Comparison of ENCODE assay signal across 34 cellular contexts in the genomic region with DNA sequence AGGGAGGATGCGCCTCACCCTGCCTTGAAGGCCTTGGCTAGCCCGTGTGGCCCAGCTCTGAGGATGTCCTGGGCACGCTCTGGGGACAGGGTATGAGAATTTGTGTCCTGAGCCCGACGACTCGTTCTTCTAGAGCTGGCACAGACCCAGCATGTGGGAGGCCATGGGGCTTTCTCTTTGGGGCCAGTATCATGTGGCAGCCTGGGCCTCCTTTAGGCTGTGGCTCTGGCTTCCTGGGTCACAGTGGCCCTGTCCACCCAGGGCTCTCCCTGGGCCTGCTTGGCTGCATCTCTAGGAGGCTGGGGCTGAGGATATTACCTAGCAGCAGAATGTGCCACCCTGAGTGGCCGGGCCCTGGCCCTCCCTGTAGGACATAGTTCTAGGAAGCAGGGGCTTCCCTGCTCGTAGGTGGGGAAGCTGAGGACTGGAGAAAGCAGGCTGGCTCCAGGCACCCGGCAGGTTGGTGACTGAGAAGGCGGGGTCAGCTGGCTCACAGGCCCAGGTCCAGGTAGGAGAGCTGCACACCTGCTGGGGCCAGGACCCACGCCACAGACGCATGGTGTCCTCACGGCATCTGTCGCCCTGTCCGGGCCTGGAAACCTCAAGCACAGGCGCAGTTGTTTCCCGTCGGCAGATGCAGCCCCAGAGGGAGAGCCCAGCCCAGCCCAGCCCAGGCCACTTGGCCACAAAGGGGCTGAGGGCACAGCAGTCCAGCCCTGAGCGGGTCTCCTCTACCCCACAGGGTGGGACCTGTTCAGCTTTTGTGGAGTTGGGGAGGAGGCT. TPM values are rescaled to one million over a fixed set of nuclear protein-coding genes. Genes with fewer than 3 reads are reported as not detected.
"Had no signal": no experiment of that assay in that cellular context is flagged by ENCODE, and none has a peak within 500 bp of the region (broad histone marks: within the 10 kb centered on the region; RNA-seq: fewer than 3 reads in every experiment).

No MANE protein-coding gene starts in this region.

- H3K27ac Mint-ChIP-seq: activated CD4-positive, alpha-beta T cell treated with anti-CD3 and anti-CD28 coated beads for 36 hours; activated CD4-positive, alpha-beta T cell treated with anti-CD3 and anti-CD28 coated beads, Interleukin-2, amount 10 ng/mL, durations not matched to agents 7 days and 5 days; activated CD8-positive, alpha-beta T cell treated with anti-CD3 and anti-CD28 coated beads, Interleukin-2, amount 10 ng/mL, durations not matched to agents 7 days and 5 days; activated naive CD4-positive, alpha-beta T cell treated with anti-CD3 and anti-CD28 coated beads, Interleukin-2, amount 50 U/mL, for 24 hours; activated naive CD8-positive, alpha-beta T cell treated with anti-CD3 and anti-CD28 coated beads, Interleukin-2, amount 10 ng/mL, durations not matched to agents 7 days and 5 days; activated T-cell treated with anti-CD3 and anti-CD28 coated beads, Interleukin-2, amount 50 U/mL, for 24 hours; activated T-helper 2 cell treated with anti-CD3 and anti-CD28 coated beads, Interferon-gamma antibody, Interleukin-2, Interleukin-4, amounts not matched to agents 10 μg/mL and 5 μg/mL and 100 μg/mL, durations not matched to agents 14 hours and 24 hours and 36 hours; brain had no signal

- H3K4me1 Mint-ChIP-seq: activated CD4-positive, alpha-beta T cell treated with anti-CD3 and anti-CD28 coated beads, Interleukin-2, amount 10 ng/mL, durations not matched to agents 7 days and 5 days; activated naive CD4-positive, alpha-beta T cell treated with anti-CD3 and anti-CD28 coated beads, Interleukin-2, amount 50 U/mL, for 24 hours; activated naive CD8-positive, alpha-beta T cell treated with anti-CD3 and anti-CD28 coated beads, Interleukin-2, amount 10 ng/mL, durations not matched to agents 7 days and 5 days; brain had no signal

- H3K9me3 ChIP-seq: adrenal gland, Peyer's patch had no signal

- H3K4me3 Mint-ChIP-seq: activated CD4-positive, alpha-beta T cell treated with anti-CD3 and anti-CD28 coated beads for 36 hours; activated CD4-positive, alpha-beta T cell treated with anti-CD3 and anti-CD28 coated beads, Interleukin-2, amount 10 ng/mL, durations not matched to agents 7 days and 5 days; activated CD8-positive, alpha-beta T cell treated with anti-CD3 and anti-CD28 coated beads, Interleukin-2, amount 10 ng/mL, durations not matched to agents 7 days and 5 days; activated naive CD4-positive, alpha-beta T cell treated with anti-CD3 and anti-CD28 coated beads, Interleukin-2, amount 50 U/mL, for 24 hours; activated naive CD8-positive, alpha-beta T cell treated with anti-CD3 and anti-CD28 coated beads, Interleukin-2, amount 10 ng/mL, durations not matched to agents 7 days and 5 days; activated T-cell treated with anti-CD3 and anti-CD28 coated beads, Interleukin-2, amount 50 U/mL, for 24 hours; brain had no signal

- H3K27me3 ChIP-seq: adrenal gland, Peyer's patch had no signal

- ATAC-seq: activated CD4-positive, alpha-beta T cell treated with anti-CD3 and anti-CD28 coated beads for 36 hours; activated CD4-positive, CD25-positive, alpha-beta regulatory T cell treated with anti-CD3 and anti-CD28 coated beads, Interleukin-2, amount 50 U/mL, for 24 hours; activated CD8-positive, alpha-beta T cell treated with anti-CD3 and anti-CD28 coated beads, Interleukin-2, amount 10 ng/mL, durations not matched to agents 7 days and 5 days; PC-3 had no signal

- H3K36me3 ChIP-seq: WERI-Rb-1 had no signal

- DNase-seq: activated CD4-positive, alpha-beta T cell treated with anti-CD3 and anti-CD28 coated beads for 36 hours; activated CD4-positive, alpha-beta T cell treated with anti-CD3 and anti-CD28 coated beads, Interleukin-2, amount 10 ng/mL, durations not matched to agents 7 days and 5 days; activated CD4-positive, alpha-beta T cell treated with anti-CD3 and anti-CD28 coated beads, Interleukin-2, amount 50 U/mL, for 48 hours; activated CD8-positive, alpha-beta T cell treated with anti-CD3 and anti-CD28 coated beads, Interleukin-2, amount 10 ng/mL, durations not matched to agents 7 days and 5 days; activated gamma-delta T cell; activated naive CD4-positive, alpha-beta T cell treated with Interleukin-2 at 50 U/mL for 16 hours; activated naive CD8-positive, alpha-beta T cell treated with anti-CD3 and anti-CD28 coated beads, Interleukin-2, amount 10 ng/mL, durations not matched to agents 7 days and 5 days; activated T-cell treated with anti-CD3 and anti-CD28 coated beads, Interleukin-2, amount 50 U/mL, for 24 hours; adrenal gland; anterior cingulate cortex; NCI-H1092 treated with DMSO at 0.1 percent for 48 hours; NCI-H1417; NCI-H146; NCI-H187; NCI-H2029 treated with DMSO at 0.1 percent for 48 hours; NCI-H2107; NCI-H2171; NCI-H510A; NCI-H526; NCI-H748 treated with DMSO at 0.1 percent for 48 hours; NK-92 treated with Interleukin-12 subunit alpha and Interleukin-12 subunit beta, amount 100 ng/mL, for 24 hours; PC-3; Peyer's patch; Right ventricle myocardium superior; SW 1271; T-helper 1 cell; T-helper 2 cell; T-helper 9 cell; WERI-Rb-1 had no signal

- H3K27me3 Mint-ChIP-seq: activated CD4-positive, alpha-beta T cell treated with anti-CD3 and anti-CD28 coated beads for 36 hours; activated CD4-positive, alpha-beta T cell treated with anti-CD3 and anti-CD28 coated beads, Interleukin-2, amount 10 ng/mL, durations not matched to agents 7 days and 5 days; activated naive CD4-positive, alpha-beta T cell treated with anti-CD3 and anti-CD28 coated beads, Interleukin-2, amount 50 U/mL, for 24 hours; activated naive CD8-positive, alpha-beta T cell treated with anti-CD3 and anti-CD28 coated beads, Interleukin-2, amount 10 ng/mL, durations not matched to agents 7 days and 5 days; activated T-cell treated with anti-CD3 and anti-CD28 coated beads, Interleukin-2, amount 50 U/mL, for 24 hours; brain had no signal

- H3K27ac ChIP-seq: adrenal gland, Peyer's patch, WERI-Rb-1 had no signal

- H3K4me1 ChIP-seq: adrenal gland, Peyer's patch had no signal

- H3K9me3 Mint-ChIP-seq: activated CD4-positive, alpha-beta T cell treated with anti-CD3 and anti-CD28 coated beads, Interleukin-2, amount 10 ng/mL, durations not matched to agents 7 days and 5 days; activated naive CD4-positive, alpha-beta T cell treated with anti-CD3 and anti-CD28 coated beads, Interleukin-2, amount 50 U/mL, for 24 hours; activated naive CD8-positive, alpha-beta T cell treated with anti-CD3 and anti-CD28 coated beads, Interleukin-2, amount 10 ng/mL, durations not matched to agents 7 days and 5 days; activated T-cell treated with anti-CD3 and anti-CD28 coated beads, Interleukin-2, amount 50 U/mL, for 24 hours; activated T-helper 2 cell treated with anti-CD3 and anti-CD28 coated beads, Interferon-gamma antibody, Interleukin-2, Interleukin-4, amounts not matched to agents 10 μg/mL and 5 μg/mL and 100 μg/mL, durations not matched to agents 14 hours and 24 hours and 36 hours; brain had no signal

- H3K4me3 ChIP-seq: adrenal gland, Peyer's patch had no signal

- H3K36me3 Mint-ChIP-seq: activated naive CD4-positive, alpha-beta T cell treated with anti-CD3 and anti-CD28 coated beads, Interleukin-2, amount 50 U/mL, for 24 hours had no signal

RNA-seq across cellular contexts. Expression of gene CCDC188, which starts 6.8 kb away (rescaled TPM):
- total RNA-seq: activated CD4-positive, alpha-beta T cell treated with anti-CD3 and anti-CD28 coated beads for 36 hours; activated CD8-positive, alpha-beta T cell treated with anti-CD3 and anti-CD28 coated beads, Interleukin-2, amount 10 ng/mL, durations not matched to agents 7 days and 5 days; bronchial epithelial cell; PC-3 had no signal
